In the genomic region with DNA sequence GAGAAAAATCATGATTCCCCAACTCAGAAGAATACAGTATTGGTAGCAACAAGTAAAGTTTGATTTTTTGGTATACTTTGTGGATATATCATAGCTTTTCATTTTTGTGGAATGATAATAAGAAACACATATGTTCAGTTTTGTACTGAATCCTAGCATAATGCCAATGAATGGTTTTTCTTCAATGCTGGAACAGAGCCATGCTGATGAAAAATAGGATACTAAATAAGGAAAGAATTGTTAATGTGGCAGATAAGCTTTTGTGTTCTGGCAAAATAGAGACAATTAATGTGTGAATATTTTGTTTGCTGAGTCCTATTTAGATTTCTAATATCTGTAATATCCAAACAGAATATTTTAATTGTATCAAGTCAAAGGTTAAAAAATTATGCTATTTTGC, we compare ENCODE assay signal across 18 cellular contexts. TPM values are rescaled to one million over a fixed set of nuclear protein-coding genes. Genes with fewer than 3 reads are reported as not detected.
"Had no signal": no experiment of that assay in that cellular context is flagged by ENCODE, and none has a peak within 500 bp of the region (broad histone marks: within the 10 kb centered on the region; RNA-seq: fewer than 3 reads in every experiment).

No MANE protein-coding gene starts in this region.

- H3K9me3 Mint-ChIP-seq: activated B cell treated with CpG ODN at 0.5 μM for 24 hours had no signal

- ATAC-seq: activated T-cell treated with anti-CD3 and anti-CD28 coated beads, Interleukin-2, amount 50 U/mL, for 4 hours; naive thymus-derived CD8-positive, alpha-beta T cell had no signal

- H3K4me3 Mint-ChIP-seq: activated B cell treated with CpG ODN at 0.5 μM for 24 hours; activated T-cell treated with anti-CD3 and anti-CD28 coated beads, Interleukin-2, amount 50 U/mL, for 4 hours; naive thymus-derived CD8-positive, alpha-beta T cell had no signal

- DNase-seq: activated B cell treated with CpG ODN at 0.5 μM for 24 hours; activated naive CD4-positive, alpha-beta T cell; activated T-cell treated with anti-CD3 and anti-CD28 coated beads, Interleukin-2, amount 50 U/mL, for 4 hours; adrenal gland; effector CD8-positive, alpha-beta T cell; foreskin fibroblast; mesendoderm; naive thymus-derived CD8-positive, alpha-beta T cell; stimulated activated CD4-positive, alpha-beta T cell treated with anti-CD3 and anti-CD28 coated beads, Interleukin-12 subunit alpha, Interleukin-12 subunit beta, amount 100 ng/mL, for 4 hours; stimulated activated CD4-positive, alpha-beta T cell treated with anti-CD3 and anti-CD28 coated beads, Interleukin-1b, Interleukin-23, amount 100 ng/mL, for 48 hours; stimulated activated CD8-positive, alpha-beta memory T cell treated with anti-CD3 and anti-CD28 coated beads, Interleukin-4, amount 100 ng/mL, for 48 hours; stimulated activated naive CD4-positive, alpha-beta T cell; substantia nigra; SW 1271; tibial artery had no signal

- H3K27me3 Mint-ChIP-seq: naive thymus-derived CD8-positive, alpha-beta T cell had no signal

- H3K4me1 Mint-ChIP-seq: activated B cell treated with CpG ODN at 0.5 μM for 24 hours had no signal

- H3K27ac Mint-ChIP-seq: activated B cell treated with CpG ODN at 0.5 μM for 24 hours had no signal

RNA-seq across cellular contexts. Expression of gene CD28, which starts 21.9 kb away (rescaled TPM):
- total RNA-seq: activated B cell treated with CpG ODN at 0.5 μM for 24 hours, astrocyte, osteocyte, SJSA1 had no signal
